ENCODE assay signal across 10 cellular contexts in the genomic region with DNA sequence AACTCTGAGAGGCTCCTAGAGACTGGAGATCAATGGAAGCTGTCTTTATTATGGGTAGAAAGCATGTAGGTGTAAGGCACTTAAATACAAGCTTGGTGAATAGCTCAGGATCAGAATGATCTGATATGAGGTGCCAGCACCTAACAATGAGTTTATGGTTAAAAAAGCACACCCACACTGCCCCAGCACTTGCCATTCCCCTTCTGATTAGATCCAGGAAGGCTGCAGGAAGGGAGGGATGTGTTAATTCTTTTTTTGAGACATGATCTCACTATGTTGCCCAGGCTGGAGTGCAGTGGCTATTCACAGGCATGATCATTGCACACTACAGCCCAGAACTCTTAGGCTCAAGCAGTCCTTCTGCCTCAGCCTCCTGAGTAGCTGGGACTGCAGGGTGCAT.
"Had no signal": no experiment of that assay in that cellular context is flagged by ENCODE, and none has a peak within 500 bp of the region (broad histone marks: within the 10 kb centered on the region; RNA-seq: fewer than 3 reads in every experiment).

No MANE protein-coding gene starts in this region.

- H2AFZ ChIP-seq: GM23248 had no signal

- FAIRE-seq: HepG2 had no signal

- H3K36me3 ChIP-seq: HAP-1 had no signal

- H3K4me3 ChIP-seq: GM23248, HAP-1 had no signal

- H3K9ac ChIP-seq: GM23248 had no signal

- H3K9me3 ChIP-seq: HAP-1 had no signal

- H3K9me3 Mint-ChIP-seq: HFFc6, IgD-negative memory B cell had no signal

- DNase-seq: GM23248, GOT3, H7, HFFc6, KG1 had no signal

- ATAC-seq: HCT116, HepG2 had no signal

- H3K27ac Mint-ChIP-seq: HFFc6 had no signal

- H3K4me1 ChIP-seq: HAP-1 had no signal

- H3K36me3 Mint-ChIP-seq: IgD-negative memory B cell had no signal

- H3K4me3 Mint-ChIP-seq: HFFc6, IgD-negative memory B cell had no signal

- H3K27ac ChIP-seq: GM23248, HL-60 had no signal

- H3K27me3 Mint-ChIP-seq: IgD-negative memory B cell had no signal
